In genomic region chr7:138033241-138033640, GRCh38 we compare ENCODE assay signal across 29 cellular contexts. TPM values are rescaled to one million over a fixed set of nuclear protein-coding genes. Genes with fewer than 3 reads are reported as not detected.
"Had no signal": no experiment of that assay in that cellular context is flagged by ENCODE, and none has a peak within 500 bp of the region (broad histone marks: within the 10 kb centered on the region; RNA-seq: fewer than 3 reads in every experiment).

No MANE protein-coding gene starts in this region.

- FAIRE-seq: bronchial epithelial cell had no signal

- H3K27ac ChIP-seq: adrenal gland, body of pancreas, KMS-11, Peyer's patch, RWPE1, SJSA1 had no signal

- H3K4me3 Mint-ChIP-seq: activated CD8-positive, alpha-beta T cell treated with anti-CD3 and anti-CD28 coated beads, Interleukin-2, amount 10 ng/mL, durations not matched to agents 7 days and 5 days; activated naive CD8-positive, alpha-beta T cell treated with anti-CD3 and anti-CD28 coated beads, Interleukin-2, amount 10 ng/mL, durations not matched to agents 7 days and 5 days; T-helper 1 cell treated with Interleukin-12 subunit alpha and Interleukin-12 subunit beta and Interleukin-4 antibody, amounts not matched to agents 30 μg/mL and 1 μg/mL, for 36 hours; WTC11 had no signal

- H3K9me3 ChIP-seq: adrenal gland, body of pancreas, SJSA1 had no signal

- H3K4me1 Mint-ChIP-seq: activated naive CD8-positive, alpha-beta T cell treated with anti-CD3 and anti-CD28 coated beads, Interleukin-2, amount 10 ng/mL, durations not matched to agents 7 days and 5 days had no signal

- H3K4me3 ChIP-seq: adrenal gland, body of pancreas, Peyer's patch, SJSA1 had no signal

- H3K36me3 ChIP-seq: adrenal gland, Peyer's patch, SJSA1 had no signal

- H3K9ac ChIP-seq: KMS-11 had no signal

- H3K4me1 ChIP-seq: body of pancreas, Peyer's patch, SJSA1 had no signal

- H3K27ac Mint-ChIP-seq: activated CD8-positive, alpha-beta T cell treated with anti-CD3 and anti-CD28 coated beads, Interleukin-2, amount 10 ng/mL, durations not matched to agents 7 days and 5 days; T-helper 1 cell treated with Interleukin-12 subunit alpha and Interleukin-12 subunit beta and Interleukin-4 antibody, amounts not matched to agents 30 μg/mL and 1 μg/mL, for 36 hours; WTC11 had no signal

- ATAC-seq: activated CD8-positive, alpha-beta T cell treated with anti-CD3 and anti-CD28 coated beads, Interleukin-2, amount 10 ng/mL, durations not matched to agents 7 days and 5 days; body of pancreas; SK-N-SH treated with all-trans-retinoic acid at 6 μM for 48 hours had no signal

- H3K4me2 ChIP-seq: KMS-11 had no signal

- DNase-seq: activated CD4-positive, alpha-beta T cell treated with anti-CD3 and anti-CD28 coated beads for 48 hours; activated CD4-positive, alpha-beta T cell treated with anti-CD3 and anti-CD28 coated beads, Interleukin-2, amount 50 U/mL, for 4 hours; activated CD4-positive, CD25-positive, alpha-beta regulatory T cell treated with anti-CD3 and anti-CD28 coated beads, Interleukin-2, amount 50 U/mL, for 72 hours; activated CD8-positive, alpha-beta memory T cell treated with anti-CD3 and anti-CD28 coated beads, Interleukin-2, amount 50 U/mL, for 48 hours; activated CD8-positive, alpha-beta T cell treated with anti-CD3 and anti-CD28 coated beads, Interleukin-2, amount 10 ng/mL, durations not matched to agents 7 days and 5 days; activated naive CD4-positive, alpha-beta T cell treated with anti-CD3 and anti-CD28 coated beads, Interleukin-2, amount 50 U/mL, for 16 hours; activated naive CD8-positive, alpha-beta T cell treated with anti-CD3 and anti-CD28 coated beads, Interleukin-2, amount 10 ng/mL, durations not matched to agents 7 days and 5 days; activated T-cell treated with anti-CD3 and anti-CD28 coated beads, Interleukin-2, amount 50 U/mL, for 1 hour; aorta; body of pancreas; central memory CD4-positive, alpha-beta T cell; NCI-H1092; NCI-H1417; NCI-H1694; NCI-H2081; NCI-H446; NCI-H524; Peyer's patch; Right ventricle myocardium superior; SW 1271 had no signal

- H3K36me3 Mint-ChIP-seq: activated naive CD8-positive, alpha-beta T cell treated with anti-CD3 and anti-CD28 coated beads, Interleukin-2, amount 10 ng/mL, durations not matched to agents 7 days and 5 days had no signal

- H3K27me3 ChIP-seq: adrenal gland, body of pancreas, Peyer's patch, SJSA1 had no signal

RNA-seq across cellular contexts. Expression of gene AKR1D1, which starts 43.0 kb away (rescaled TPM):
- total RNA-seq: activated CD8-positive, alpha-beta T cell treated with anti-CD3 and anti-CD28 coated beads, Interleukin-2, amount 10 ng/mL, durations not matched to agents 7 days and 5 days; activated naive CD8-positive, alpha-beta T cell treated with anti-CD3 and anti-CD28 coated beads, Interleukin-2, amount 10 ng/mL, durations not matched to agents 7 days and 5 days; aorta; body of pancreas; MCF 10A; Peyer's patch; Right ventricle myocardium superior; SJSA1 had no signal
- polyA plus RNA-seq: aorta had no signal
